Comparison of ENCODE assay signal across 11 cellular contexts in genomic region chr6:11386323-11386722, GRCh38.
DNase-seq lines count a peak whose midpoint lies in the region; ATAC-seq and TF ChIP-seq lines count a peak whose summit lies in the region.
"Had no signal": no experiment of that assay in that cellular context is flagged by ENCODE, and none has a peak within 500 bp of the region (broad histone marks: within the 10 kb centered on the region; RNA-seq: fewer than 3 reads in every experiment).

No MANE protein-coding gene starts in this region.

- no peak overlapping the region for H3K4me3 ChIP-seq in CD4-positive, alpha-beta memory T cell (ENCODE audit: low read length in 2 of 2)
- H3K4me3 ChIP-seq in esophagus muscularis mucosa: no peak overlapping the region
- H3K4me3 ChIP-seq: neural progenitor cell had no signal

- no peak for TF ChIP-seq EP300 in esophagus muscularis mucosa (IDR thresholded peaks at IDR 0.05)

- H3K36me3 Mint-ChIP-seq in CD4-positive, alpha-beta memory T cell: peaks cover 0 to 8% of the 10 kb centered on the region in 2 donors
- H3K36me3 Mint-ChIP-seq: neural progenitor cell, WTC11 had no signal

- no peak for TF ChIP-seq POLR2A in esophagus muscularis mucosa (IDR thresholded peaks at IDR 0.05; ENCODE audit: low read depth)

- no peak for TF ChIP-seq CTCF in esophagus muscularis mucosa (IDR thresholded peaks at IDR 0.05)

- DNase-seq in CD4-positive, alpha-beta memory T cell: no peak
- DNase-seq in KG1 (lab: John Stamatoyannopoulos, UW) (no peak), HEK293T (ENCODE audit: extremely low spot score) (no peak), esophagus muscularis mucosa (ENCODE audit: extremely low spot score) (no peak), Right ventricle myocardium superior (no peak)
- DNase-seq: NCI-H82 had no signal

- H3K9me3 Mint-ChIP-seq in CD4-positive, alpha-beta memory T cell: no peaks in the 10 kb centered on the region
- H3K9me3 Mint-ChIP-seq: WTC11 had no signal

- CTCF ChIA-PET in CD4-positive, alpha-beta memory T cell (lab: Charles Lee; ENCODE audit: partially characterized antibody): no interaction called here
- CTCF ChIA-PET in HEK293T (lab: Yijun Ruan, JAX): no interaction called here

- H3K4me3 Mint-ChIP-seq in CD4-positive, alpha-beta memory T cell: peak overlapping the region in 7 of 8 donors; percentile 24 to 75 (median 39)
- H3K4me3 Mint-ChIP-seq: neural progenitor cell, WTC11 had no signal

- H3K27me3 ChIP-seq in CD4-positive, alpha-beta memory T cell (ENCODE audit: insufficient read depth, low read length): no peaks in the 10 kb centered on the region
- no peaks in the 10 kb centered on the region for H3K27me3 ChIP-seq in esophagus muscularis mucosa
- H3K27me3 ChIP-seq: neural progenitor cell had no signal

- H3K27ac ChIP-seq in CD4-positive, alpha-beta memory T cell (ENCODE audit: low read depth, low read length): no peak overlapping the region
- H3K27ac ChIP-seq in esophagus muscularis mucosa (replicated peaks in 1 of 4): no peak overlapping the region
- H3K27ac ChIP-seq: neural progenitor cell had no signal

- H3K4me1 ChIP-seq in CD4-positive, alpha-beta memory T cell (ENCODE audit: insufficient read depth, low read length): peaks cover 19% of the 10 kb centered on the region
- H3K4me1 ChIP-seq in esophagus muscularis mucosa: peaks cover 0 to 6% (median 0%) of the 10 kb centered on the region in 4 donors

- intact Hi-C loops in CD4-positive, alpha-beta memory T cell (cut with micrococcal nuclease): no loop called here
- intact Hi-C loops in esophagus muscularis mucosa (cut with DNase I): no loop called here
- intact Hi-C loops in Right ventricle myocardium superior (cut with DNase I): no loop called here

- peak; percentile 68 for ATAC-seq in GM18868 (IDR thresholded peaks at IDR 0.05; ENCODE audit: unreplicated experiment)
- ATAC-seq in HG02610 (IDR thresholded peaks at IDR 0.05; ENCODE audit: unreplicated experiment): peak; percentile 49
- ATAC-seq in HG03558 (IDR thresholded peaks at IDR 0.05; ENCODE audit: extremely low read depth, unreplicated experiment): peak; percentile 64
- ATAC-seq in Right ventricle myocardium superior (ENCODE audit: poor library complexity): no peak
- ATAC-seq: WTC11 had no signal

- H3K36me3 ChIP-seq in CD4-positive, alpha-beta memory T cell (ENCODE audit: insufficient read depth, low read length): no peaks in the 10 kb centered on the region
- no peaks in the 10 kb centered on the region for H3K36me3 ChIP-seq in esophagus muscularis mucosa
- H3K36me3 ChIP-seq: neural progenitor cell had no signal

- peaks cover 27 to 43% (median 34%) of the 10 kb centered on the region in 4 donors for H3K4me1 Mint-ChIP-seq in CD4-positive, alpha-beta memory T cell

- peak overlapping the region in 4 of 7 donors; percentile 3 to 82 (median 42) for H3K27ac Mint-ChIP-seq in CD4-positive, alpha-beta memory T cell
- H3K27ac Mint-ChIP-seq: neural progenitor cell, WTC11 had no signal

- 72% methylated on average over 4 of the region's 4 CpGs for WGBS in esophagus muscularis mucosa

- POLR2A ChIA-PET in CD4-positive, alpha-beta memory T cell (lab: Charles Lee; ENCODE audit: partially characterized antibody): interaction anchor here (0.9 kb wide), 1 partner anchor 14 kb away, joined by 3 read pairs; no protein-coding TSS in a partner anchor
- POLR2A ChIA-PET in HEK293T (lab: Yijun Ruan, JAX): no interaction called here

- H3K9me3 ChIP-seq in CD4-positive, alpha-beta memory T cell (ENCODE audit: control insufficient read depth in 1 of 2, low read length in 2 of 2): no peaks in the 10 kb centered on the region
- no peaks in the 10 kb centered on the region for H3K9me3 ChIP-seq in esophagus muscularis mucosa

- no peaks in the 10 kb centered on the region for H3K27me3 Mint-ChIP-seq in CD4-positive, alpha-beta memory T cell

TF ChIP-seq in HEK293T, 16 proteins besides CTCF, POLR2A, EP300 and RAD21:
- TF ChIP-seq L3MBTL2 (conservative IDR thresholded peaks at IDR 0.05) (no peak), TARDBP (IDR thresholded peaks at IDR 0.05) (no peak)
TF ChIP-seq in HEK293T: peak in this region for 0.
